In the genomic region with DNA sequence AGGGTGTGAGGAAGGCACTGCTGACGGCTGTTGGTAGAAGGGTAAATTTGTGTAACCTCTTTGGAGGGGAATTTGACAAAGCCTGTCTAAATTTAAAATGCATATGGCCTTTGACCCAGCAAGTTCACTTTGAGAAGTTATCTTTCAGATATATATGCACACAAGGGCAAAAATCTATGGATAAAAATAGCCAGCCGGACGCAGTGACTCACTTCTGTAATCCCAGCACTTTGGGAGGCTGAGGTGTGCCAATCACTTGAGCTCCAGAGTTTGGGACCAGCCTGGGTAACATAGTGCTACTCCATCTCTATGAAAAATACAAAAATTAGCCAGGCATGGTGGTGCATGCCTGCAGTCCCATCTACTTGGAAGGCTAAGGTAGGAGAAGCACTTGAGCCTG, we compare ENCODE assay signal across 24 cellular contexts. TPM values are rescaled to one million over a fixed set of nuclear protein-coding genes. Genes with fewer than 3 reads are reported as not detected.
A peak's percentile ranks its signal among the peaks of the same experiment; 100 is the strongest.
DNase-seq lines count a peak whose midpoint lies in the region; ATAC-seq and TF ChIP-seq lines count a peak whose summit lies in the region.
"Had no signal": no experiment of that assay in that cellular context is flagged by ENCODE, and none has a peak within 500 bp of the region (broad histone marks: within the 10 kb centered on the region; RNA-seq: fewer than 3 reads in every experiment).

No MANE protein-coding gene starts in this region.

- H3K27ac ChIP-seq in IMR-90 (ENCODE audit: insufficient read depth, low read length) (no peak overlapping the region), OCI-LY7 (ENCODE audit: low read depth, low read length, poor library complexity, severe bottlenecking) (peak overlapping the region; percentile 75), liver (ENCODE audit: low read depth in 1 of 2, low read length in 2 of 2) (peak overlapping the region; percentile 78 to 81)
- H3K27ac ChIP-seq: adrenal gland, HL-60, pancreas, right atrium auricular region, thoracic aorta had no signal

- no peak overlapping the region for H3K23ac ChIP-seq in IMR-90 (ENCODE audit: low read depth, low read length)

- no peak overlapping the region for H2AK9ac ChIP-seq in IMR-90 (replicated peaks; ENCODE audit: low read depth, low read length, poor library complexity)

- TF ChIP-seq CTCF in Caco-2 (IDR thresholded peaks at IDR 0.05; ENCODE audit: insufficient read depth in 1 of 2, low read depth in 1 of 2, low read length in 1 of 2, severe bottlenecking in 1 of 2, unreplicated experiment in 1 of 2) (no peak), IMR-90 (conservative IDR thresholded peaks at IDR 0.05; ENCODE audit: low read depth, low read length) (no peak), OCI-LY7 (conservative IDR thresholded peaks at IDR 0.05; ENCODE audit: low read length) (no peak), liver (IDR thresholded peaks at IDR 0.05; ENCODE audit: low read depth, low read length, missing input control) (no peak)

- no peak overlapping the region for H4K91ac ChIP-seq in IMR-90 (ENCODE audit: insufficient read depth, low read depth, low read length)

- H2AFZ ChIP-seq in IMR-90 (replicated peaks; ENCODE audit: low read length, poor library complexity) (no peak overlapping the region), OCI-LY7 (ENCODE audit: low read length) (peak overlapping the region; percentile 91)

- WGBS in IMR-90 (ENCODE audit: extremely low coverage in 2 of 2, insufficient read length in 1 of 2), 2 experiments = no CpG with 5 or more reads among the region's 3 CpGs
- WGBS in liver = 30% methylated on average over 3 of the region's 3 CpGs

- DNase-seq in Caco-2 (no peak), IMR-90 (no peak), OCI-LY7 (ENCODE audit: low spot score) (peak; percentile 25), DMS 273 treated with DMSO at 0.1 percent for 48 hours (lab: John Stamatoyannopoulos, UW) (no peak)
- no peak for DNase-seq in stimulated activated CD4-positive, alpha-beta T cell treated with anti-CD3 and anti-CD28 coated beads, Interleukin-15, amount 100 ng/mL, for 24 hours
- DNase-seq: activated CD4-positive, alpha-beta T cell treated with anti-CD3 and anti-CD28 coated beads for 36 hours; activated naive CD4-positive, alpha-beta T cell; activated T-cell treated with anti-CD3 and anti-CD28 coated beads, Interleukin-2, amount 50 U/mL, for 4 hours; adrenal gland; CD4-positive, alpha-beta memory T cell; NCI-H1694; pancreas; PC-3; SIG-M5; stimulated activated CD4-positive, alpha-beta T cell treated with anti-CD3 and anti-CD28 coated beads, Interleukin-12 subunit alpha, Interleukin-12 subunit beta, amount 100 ng/mL, for 4 hours; stimulated activated CD4-positive, alpha-beta T cell treated with anti-CD3 and anti-CD28 coated beads, Interleukin-4, amount 100 ng/mL, for 4 hours; stimulated activated naive CD4-positive, alpha-beta T cell treated with Interleukin-2 at 50 U/mL for 16 hours had no signal

- H3K18ac ChIP-seq in IMR-90 (ENCODE audit: low read depth, low read length) = no peak overlapping the region

- no peak overlapping the region for H2BK20ac ChIP-seq in IMR-90 (ENCODE audit: low read depth, low read length)

- H4K5ac ChIP-seq in IMR-90 (ENCODE audit: low read depth, low read length) = no peak overlapping the region

- TF ChIP-seq RAD21 in IMR-90 (IDR thresholded peaks at IDR 0.05; ENCODE audit: low read length) (no peak), liver (IDR thresholded peaks at IDR 0.05) (no peak)

- H3K36me3 ChIP-seq in Caco-2 (ENCODE audit: control insufficient read depth, insufficient read depth, low read length) (no peaks in the 10 kb centered on the region), IMR-90 (ENCODE audit: control insufficient read depth, insufficient read depth, low read length) (no peaks in the 10 kb centered on the region), OCI-LY7 (ENCODE audit: insufficient read depth, low read length) (no peaks in the 10 kb centered on the region), liver (ENCODE audit: control insufficient read depth in 4 of 4, insufficient read depth in 3 of 4, low read depth in 1 of 4, low read length in 3 of 4) (no peaks in the 10 kb centered on the region)
- H3K36me3 ChIP-seq: adrenal gland, pancreas, right atrium auricular region, thoracic aorta had no signal

- H4K20me1 ChIP-seq in IMR-90 (ENCODE audit: insufficient read depth, low read length) (no peaks in the 10 kb centered on the region), OCI-LY7 (ENCODE audit: insufficient read depth, low read length) (no peaks in the 10 kb centered on the region)

- no peak overlapping the region for H3K14ac ChIP-seq in IMR-90 (replicated peaks; ENCODE audit: low read depth, low read length)

- no peaks in the 10 kb centered on the region for H3K27me3 ChIP-seq in Caco-2 (replicated peaks; ENCODE audit: control insufficient read depth, insufficient read depth, low read length)
- H3K27me3 ChIP-seq in IMR-90 (ENCODE audit: control insufficient read depth, insufficient read depth, low read length) = no peaks in the 10 kb centered on the region
- no peaks in the 10 kb centered on the region for H3K27me3 ChIP-seq in liver (ENCODE audit: control insufficient read depth in 4 of 4, insufficient read depth in 4 of 4, low read length in 3 of 4)
- H3K27me3 ChIP-seq: adrenal gland, pancreas, right atrium auricular region had no signal

- TF ChIP-seq POLR2A in IMR-90 (IDR thresholded peaks at IDR 0.05; ENCODE audit: low read depth, low read length) = no peak

- H3K9me3 Mint-ChIP-seq in Caco-2 (ENCODE audit: unreplicated experiment) = no peaks in the 10 kb centered on the region
- H3K9me3 Mint-ChIP-seq: activated T-cell treated with anti-CD3 and anti-CD28 coated beads, Interleukin-2, amount 50 U/mL, for 4 hours; CD4-positive, alpha-beta memory T cell had no signal

- no peak overlapping the region for H2BK15ac ChIP-seq in IMR-90 (ENCODE audit: low read depth, low read length)

- H3K4me2 ChIP-seq in IMR-90 (ENCODE audit: low read depth, low read length) = no peak overlapping the region
- peak overlapping the region; percentile 58 for H3K4me2 ChIP-seq in OCI-LY7 (ENCODE audit: low read length)

- no peaks in the 10 kb centered on the region for H3K9me2 ChIP-seq in OCI-LY7 (ENCODE audit: insufficient read depth, low read length)

- no peaks in the 10 kb centered on the region for H3K27me3 Mint-ChIP-seq in Caco-2 (ENCODE audit: insufficient read depth, unreplicated experiment)
- H3K27me3 Mint-ChIP-seq: activated CD4-positive, alpha-beta T cell treated with anti-CD3 and anti-CD28 coated beads for 36 hours; CD4-positive, alpha-beta memory T cell had no signal

- H3K9me1 ChIP-seq in IMR-90 (ENCODE audit: insufficient read depth, low read length) = peaks cover 9% of the 10 kb centered on the region; the same call in 1 of the 2 replicates

- 0 out of 4 replicates have a peak, but pooled peaks cover 0 to 3% of the 10 kb centered on the region in 2 experiments for H3K79me1 ChIP-seq in IMR-90 (ENCODE audit: low read depth in 1 of 2, low read length in 2 of 2)

- H3K4me3 Mint-ChIP-seq in Caco-2 (ENCODE audit: unreplicated experiment) = no peak overlapping the region
- H3K4me3 Mint-ChIP-seq: activated CD4-positive, alpha-beta T cell treated with anti-CD3 and anti-CD28 coated beads for 36 hours; activated T-cell treated with anti-CD3 and anti-CD28 coated beads, Interleukin-2, amount 50 U/mL, for 4 hours; brain; CD4-positive, alpha-beta memory T cell had no signal

- no TSS peak for BruUV-seq in Caco-2 (replicated peaks; lab: Mats Ljungman, UMichigan)
- BruUV-seq in IMR-90 (replicated peaks; lab: Mats Ljungman, UMichigan) = no TSS peak
- no TSS peak for BruUV-seq in OCI-LY7 (replicated peaks; lab: Mats Ljungman, UMichigan)

- no peak overlapping the region for H3K56ac ChIP-seq in IMR-90 (ENCODE audit: extremely low read depth, insufficient read depth, low read length)

- POLR2A ChIA-PET in Caco-2 (lab: Charles Lee) = interaction anchor here (1.5 kb wide), 1 partner anchor 38 kb away, joined by 4 read pairs; no protein-coding TSS in a partner anchor
- POLR2A ChIA-PET in IMR-90 (lab: Charles Lee; ENCODE audit: unreplicated experiment) = no interaction called here
- POLR2A ChIA-PET in OCI-LY7 (lab: Charles Lee) = interaction anchor here (0.6 to 4.5 kb wide), 12 partner anchors 14 to 274 kb away, joined by 3 to 102 read pairs (median 5); a partner anchor contains a TSS

- in situ Hi-C loops in IMR-90 (cut with MboI; ENCODE audit: low sequenced_read_pairs) = loop anchor here (5.0 kb wide), 1 partner anchor 859 kb away; no protein-coding TSS in a partner anchor

- no peak overlapping the region for H3K4me3 ChIP-seq in Caco-2 (ENCODE audit: low read depth, low read length)
- H3K4me3 ChIP-seq in IMR-90 (ENCODE audit: insufficient read depth, low read depth, low read length) = no peak overlapping the region
- peak overlapping the region; percentile 31 for H3K4me3 ChIP-seq in OCI-LY7 (ENCODE audit: low read depth, low read length, poor library complexity, severe bottlenecking)
- H3K4me3 ChIP-seq in liver (ENCODE audit: low read depth in 1 of 3, low read length in 3 of 3) = no peak overlapping the region
- H3K4me3 ChIP-seq: adrenal gland, lung, pancreas, right atrium auricular region, thoracic aorta had no signal

- peak overlapping the region; percentile 55 for H3K27ac Mint-ChIP-seq in Caco-2 (ENCODE audit: unreplicated experiment)
- H3K27ac Mint-ChIP-seq: activated CD4-positive, alpha-beta T cell treated with anti-CD3 and anti-CD28 coated beads for 36 hours; CD4-positive, alpha-beta memory T cell had no signal

- H3K4me1 Mint-ChIP-seq in Caco-2 (ENCODE audit: low read depth, unreplicated experiment) = peaks cover 17% of the 10 kb centered on the region

- H3K36me3 Mint-ChIP-seq in Caco-2 (ENCODE audit: insufficient read depth, unreplicated experiment) = peaks cover 12% of the 10 kb centered on the region
- H3K36me3 Mint-ChIP-seq: brain; CD4-positive, alpha-beta memory T cell had no signal

- no peak for ATAC-seq in IMR-90 (ENCODE audit: low read depth)
- no peak for ATAC-seq in HG03354 (IDR thresholded peaks at IDR 0.05; ENCODE audit: poor library complexity, severe bottlenecking, unreplicated experiment)
- ATAC-seq: activated CD4-positive, alpha-beta T cell treated with anti-CD3 and anti-CD28 coated beads for 36 hours; activated T-cell treated with anti-CD3 and anti-CD28 coated beads, Interleukin-2, amount 50 U/mL, for 4 hours; PC-3 had no signal

- H3K4ac ChIP-seq in IMR-90 (ENCODE audit: low read depth, low read length) = peak overlapping the region; percentile 12; the same call in 1 of the 2 replicates

- H4K8ac ChIP-seq in IMR-90 (ENCODE audit: low read depth in 2 of 2, low read length in 2 of 2) = no peak overlapping the region

- intact Hi-C loops in Caco-2 (cut with micrococcal nuclease; ENCODE audit: unreplicated experiment) = no loop called here
- intact Hi-C loops in IMR-90 (cut with micrococcal nuclease) = loop anchor here (10.0 kb wide), 2 partner anchors 76 to 516 kb away; no protein-coding TSS in a partner anchor
- intact Hi-C loops in OCI-LY7 (cut with micrococcal nuclease; ENCODE audit: unreplicated experiment) = no loop called here

- H3K79me2 ChIP-seq in OCI-LY7 (ENCODE audit: insufficient read depth, low read depth, low read length) = no peaks in the 10 kb centered on the region

- peaks cover 30% of the 10 kb centered on the region for H3K4me1 ChIP-seq in Caco-2
- peaks cover 14% of the 10 kb centered on the region for H3K4me1 ChIP-seq in IMR-90 (ENCODE audit: control insufficient read depth, insufficient read depth, low read length)
- peaks cover 69% of the 10 kb centered on the region for H3K4me1 ChIP-seq in OCI-LY7 (ENCODE audit: insufficient read depth, low read length, poor library complexity, severe bottlenecking)
- H3K4me1 ChIP-seq in liver (ENCODE audit: control insufficient read depth in 4 of 4, insufficient read depth in 4 of 4, low read length in 3 of 4) = peaks cover 10 to 52% (median 41%) of the 10 kb centered on the region in 4 donors
- H3K4me1 ChIP-seq: pancreas had no signal

- H2AK5ac ChIP-seq in IMR-90 (ENCODE audit: low read depth, low read length) = no peak overlapping the region

- no peak overlapping the region for H2BK5ac ChIP-seq in IMR-90 (ENCODE audit: low read depth, low read length, poor library complexity, severe bottlenecking)

- CTCF ChIA-PET in Caco-2 (lab: Charles Lee) = interaction anchor here (1.7 kb wide), 1 partner anchor 39 kb away, joined by 13 read pairs; no protein-coding TSS in a partner anchor
- CTCF ChIA-PET in IMR-90 (lab: Yijun Ruan, JAX) = interaction anchor here (0.6 kb wide), 2 partner anchors 16 to 53 kb away, joined by 3 read pairs; no protein-coding TSS in a partner anchor
- CTCF ChIA-PET in OCI-LY7 (lab: Charles Lee; ENCODE audit: unreplicated experiment) = interaction anchor here (0.6 to 1.3 kb wide), 6 partner anchors 11 to 38 kb away, joined by 3 to 5 read pairs (median 3); no protein-coding TSS in a partner anchor

- no peaks in the 10 kb centered on the region for H3K9me3 ChIP-seq in Caco-2
- H3K9me3 ChIP-seq in IMR-90 (ENCODE audit: control insufficient read depth, insufficient read depth, low read length) = no peaks in the 10 kb centered on the region
- no peaks in the 10 kb centered on the region for H3K9me3 ChIP-seq in OCI-LY7 (ENCODE audit: low read length)
- H3K9me3 ChIP-seq in liver (ENCODE audit: control insufficient read depth in 4 of 4, low read length in 3 of 4) = no peaks in the 10 kb centered on the region
- H3K9me3 ChIP-seq: adrenal gland, pancreas, right atrium auricular region, thoracic aorta had no signal

- peak overlapping the region; percentile 19; the same call in 1 of the 2 replicates for H2BK120ac ChIP-seq in IMR-90 (ENCODE audit: low read depth, low read length)

- H3K9ac ChIP-seq in IMR-90 (ENCODE audit: low read depth, low read length) (no peak overlapping the region), liver (ENCODE audit: low read depth in 1 of 2, low read length in 2 of 2) (no peak overlapping the region)

- dilution Hi-C loops in IMR-90 (cut with HindIII; ENCODE audit: low sequenced_read_pairs, unreplicated experiment) = no loop called here

RNA-seq across cellular contexts. Expression of a gene that starts 13.4 kb away (rescaled TPM):
- total RNA-seq in Caco-2 (2022) (782 and 880 TPM in 2 replicates), IMR-90 (2012; rRNA removed) (2,742 and 4,320 TPM in 2 replicates), OCI-LY7 (2022) (616 and 682 TPM in 2 replicates), liver (100 to 1,000 TPM; 503 to 624 TPM)
- polyA plus RNA-seq in IMR-90 (2012; rRNA removed) (2,042 and 2,259 TPM in 2 replicates), liver (100 to 1,000 TPM; 385 to 434 TPM)
- 1,014 and 1,274 TPM in 2 replicates for polyA plus RNA-seq in IMR-90 (2012; cell fraction: cytosol; rRNA removed)
- 915 and 1,106 TPM in 2 replicates for polyA plus RNA-seq in IMR-90 (2012; cell fraction: nucleus; rRNA removed; ENCODE audit: low replicate concordance)
- total RNA-seq in OCI-LY7 (2014; rRNA removed; shearing (Covaris generic)) = 425 and 431 TPM in 2 replicates

RNA-seq across cellular contexts. Expression of a gene that starts 37.3 kb away (rescaled TPM):
- total RNA-seq in Caco-2 (2022) (104 and 106 TPM in 2 replicates), IMR-90 (2012; rRNA removed) (3.0 and 3.6 TPM in 2 replicates), OCI-LY7 (2022) (99.0 and 112 TPM in 2 replicates), liver (100 to 1,000 TPM in 1 of 2 donors, 10 to 100 TPM in 1; 85.3 to 169 TPM)
- polyA plus RNA-seq in IMR-90 (2012; rRNA removed) (24.8 and 27.0 TPM in 2 replicates), liver (100 to 1,000 TPM; 112 to 289 TPM)
- 20.5 and 47.8 TPM in 2 replicates for polyA plus RNA-seq in IMR-90 (2012; cell fraction: cytosol; rRNA removed)
- 36.2 and 109 TPM in 2 replicates for polyA plus RNA-seq in IMR-90 (2012; cell fraction: nucleus; rRNA removed; ENCODE audit: low replicate concordance)
- total RNA-seq in OCI-LY7 (2014; rRNA removed; shearing (Covaris generic)) = 24.4 and 42.9 TPM in 2 replicates
